ENCODE assay signal across 3 cellular contexts in the genomic region with DNA sequence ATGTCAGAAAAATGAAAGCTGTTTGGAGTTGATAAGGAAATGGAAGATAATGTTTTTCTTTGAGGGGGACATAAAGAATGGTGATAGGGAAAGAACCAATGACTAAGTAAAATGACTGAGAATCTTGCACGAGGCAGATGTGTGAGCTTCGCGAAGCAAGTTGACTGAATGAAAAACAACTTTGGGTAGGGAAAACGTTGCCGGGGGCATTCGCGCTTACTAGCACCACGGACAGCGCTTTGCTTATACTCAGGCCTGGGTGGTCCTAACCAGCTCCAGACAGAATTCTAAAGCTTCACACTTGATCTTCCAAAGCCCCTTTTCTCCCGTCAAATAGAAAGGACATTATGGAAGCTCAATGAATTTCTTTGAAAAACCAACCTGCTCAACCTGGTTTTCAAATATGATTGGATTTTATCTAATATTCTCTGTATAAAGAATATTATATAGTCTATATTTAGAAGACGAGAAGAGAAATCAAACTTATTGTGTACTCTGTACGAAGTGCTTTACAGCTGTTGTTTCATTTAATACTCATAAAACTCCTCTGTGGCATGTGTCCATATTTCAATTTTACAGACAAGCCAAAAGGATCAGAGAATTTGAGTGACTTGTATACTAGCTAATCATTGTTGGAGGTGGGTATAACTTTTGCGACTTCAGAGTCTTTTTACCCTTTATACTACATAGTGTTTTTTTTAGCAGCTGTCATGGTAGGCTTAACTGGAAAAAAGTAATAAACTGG.
TF ChIP-seq lines count a peak whose summit lies in the region.

No MANE protein-coding gene starts in this region.

TF ChIP-seq in SK-N-SH, 30 proteins besides CTCF, POLR2A, EP300 and RAD21:
- TF ChIP-seq FOXM1 (IDR thresholded peaks at IDR 0.05; ENCODE audit: low read depth): no peak
- no peak for TF ChIP-seq TEAD4 (IDR thresholded peaks at IDR 0.05; ENCODE audit: borderline replicate concordance, insufficient read depth)
- TF ChIP-seq NFIC (IDR thresholded peaks at IDR 0.05; ENCODE audit: borderline replicate concordance): no peak
- TF ChIP-seq MEF2A (IDR thresholded peaks at IDR 0.05; ENCODE audit: borderline replicate concordance, low read depth): no peak
- TF ChIP-seq, protein P1, sequence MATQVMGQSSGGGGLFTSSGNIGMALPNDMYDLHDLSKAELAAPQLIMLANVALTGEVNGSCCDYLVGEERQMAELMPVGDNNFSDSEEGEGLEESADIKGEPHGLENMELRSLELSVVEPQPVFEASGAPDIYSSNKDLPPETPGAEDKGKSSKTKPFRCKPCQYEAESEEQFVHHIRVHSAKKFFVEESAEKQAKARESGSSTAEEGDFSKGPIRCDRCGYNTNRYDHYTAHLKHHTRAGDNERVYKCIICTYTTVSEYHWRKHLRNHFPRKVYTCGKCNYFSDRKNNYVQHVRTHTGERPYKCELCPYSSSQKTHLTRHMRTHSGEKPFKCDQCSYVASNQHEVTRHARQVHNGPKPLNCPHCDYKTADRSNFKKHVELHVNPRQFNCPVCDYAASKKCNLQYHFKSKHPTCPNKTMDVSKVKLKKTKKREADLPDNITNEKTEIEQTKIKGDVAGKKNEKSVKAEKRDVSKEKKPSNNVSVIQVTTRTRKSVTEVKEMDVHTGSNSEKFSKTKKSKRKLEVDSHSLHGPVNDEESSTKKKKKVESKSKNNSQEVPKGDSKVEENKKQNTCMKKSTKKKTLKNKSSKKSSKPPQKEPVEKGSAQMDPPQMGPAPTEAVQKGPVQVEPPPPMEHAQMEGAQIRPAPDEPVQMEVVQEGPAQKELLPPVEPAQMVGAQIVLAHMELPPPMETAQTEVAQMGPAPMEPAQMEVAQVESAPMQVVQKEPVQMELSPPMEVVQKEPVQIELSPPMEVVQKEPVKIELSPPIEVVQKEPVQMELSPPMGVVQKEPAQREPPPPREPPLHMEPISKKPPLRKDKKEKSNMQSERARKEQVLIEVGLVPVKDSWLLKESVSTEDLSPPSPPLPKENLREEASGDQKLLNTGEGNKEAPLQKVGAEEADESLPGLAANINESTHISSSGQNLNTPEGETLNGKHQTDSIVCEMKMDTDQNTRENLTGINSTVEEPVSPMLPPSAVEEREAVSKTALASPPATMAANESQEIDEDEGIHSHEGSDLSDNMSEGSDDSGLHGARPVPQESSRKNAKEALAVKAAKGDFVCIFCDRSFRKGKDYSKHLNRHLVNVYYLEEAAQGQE (IDR thresholded peaks at IDR 0.05; ENCODE audit: low read depth, low read length): peak; percentile 99
TF ChIP-seq in SK-N-SH: peak in this region for 1.

TF ChIP-seq in SK-N-SH treated with all-trans-retinoic acid at 6 μM for 48 hours, 23 proteins besides CTCF, POLR2A, EP300 and RAD21:
- TF ChIP-seq CSDC2 (CRISPR knock-in tag; IDR thresholded peaks at IDR 0.05): no peak

TF ChIP-seq in endothelial cell of umbilical vein, 7 proteins besides CTCF, POLR2A, EP300 and RAD21:
- TF ChIP-seq MYC (IDR thresholded peaks at IDR 0.05; ENCODE audit: low read depth, low read length) (no peak), JUN (IDR thresholded peaks at IDR 0.05; ENCODE audit: borderline replicate concordance, insufficient read depth, insufficient read length, low read depth) (no peak), EZH2 (IDR thresholded peaks at IDR 0.05; ENCODE audit: borderline replicate concordance, low read depth, low read length, severe bottlenecking) (no peak), GATA2 (IDR thresholded peaks at IDR 0.05; ENCODE audit: insufficient read depth, insufficient read length, low read depth, low read length) (no peak), POLR2AphosphoS5 (IDR thresholded peaks at IDR 0.05; ENCODE audit: insufficient read depth, low read depth, low read length) (no peak), FOS (IDR thresholded peaks at IDR 0.05; ENCODE audit: borderline replicate concordance, insufficient read depth, low read length) (no peak)
- TF ChIP-seq, protein P2, sequence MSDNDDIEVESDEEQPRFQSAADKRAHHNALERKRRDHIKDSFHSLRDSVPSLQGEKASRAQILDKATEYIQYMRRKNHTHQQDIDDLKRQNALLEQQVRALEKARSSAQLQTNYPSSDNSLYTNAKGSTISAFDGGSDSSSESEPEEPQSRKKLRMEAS (IDR thresholded peaks at IDR 0.05; ENCODE audit: insufficient read depth, insufficient read length): no peak
